8 cellular contexts compared by ENCODE assay signal in genomic region chr19:52734893-52735661, GRCh38. TPM values are rescaled to one million over a fixed set of nuclear protein-coding genes. Genes with fewer than 3 reads are reported as not detected.
A peak's percentile ranks its signal among the peaks of the same experiment; 100 is the strongest.
DNase-seq lines count a peak whose midpoint lies in the region; ATAC-seq lines count a peak whose summit lies in the region.

Gene ZNF611, minus strand, starts transcription at chr19:52735044. Its CDS starts 19,150 bp downstream, at chr19:52715894.

- POLR2A ChIA-PET in CD8-positive, alpha-beta memory T cell (lab: Charles Lee), result interaction anchor here (0.6 kb wide), 1 partner anchor 704 kb away, joined by 6 read pairs; no protein-coding TSS in a partner anchor

- H3K27me3 ChIP-seq in CD8-positive, alpha-beta memory T cell (ENCODE audit: insufficient read depth, low read length, poor library complexity, severe bottlenecking), result no peaks in the 10 kb centered on the region

- H3K36me3 Mint-ChIP-seq in CD8-positive, alpha-beta memory T cell, result peaks cover 0 to 6% (median 3%) of the 10 kb centered on the region in 3 donors

- peak; percentile 97 to 100 (median 99) for DNase-seq in CD8-positive, alpha-beta memory T cell
- DNase-seq in HS-5 (ENCODE audit: low read depth) (peak; percentile 46), NK-92 (lab: John Stamatoyannopoulos, UW; ENCODE audit: unreplicated experiment) (peak; percentile 92), lung microvascular endothelial cell (ENCODE audit: low read depth in 2 of 2) (peak; percentile 98)
- peak; percentile 100 for DNase-seq in activated CD8-positive, alpha-beta memory T cell treated with anti-CD3 and anti-CD28 coated beads for 24 hours
- DNase-seq in effector CD4-positive, alpha-beta T cell, result peak; percentile 99
- DNase-seq in stimulated activated CD4-positive, alpha-beta T cell treated with anti-CD3 and anti-CD28 coated beads, TNF-alpha, amount 100 ng/mL, for 48 hours (ENCODE audit: low read depth in 3 of 3), result peak; percentile 97 to 98 (median 97)

- H3K4me1 Mint-ChIP-seq in CD8-positive, alpha-beta memory T cell, result peaks cover 18 to 28% (median 27%) of the 10 kb centered on the region in 3 donors

- no peaks in the 10 kb centered on the region for H3K36me3 ChIP-seq in CD8-positive, alpha-beta memory T cell (ENCODE audit: insufficient read depth, low read length)

- peak within 1 kb of the TSS; percentile 89 to 98 (median 94) for H3K27ac Mint-ChIP-seq in CD8-positive, alpha-beta memory T cell

- H3K27me3 Mint-ChIP-seq in CD8-positive, alpha-beta memory T cell, result peaks cover 0 to 3% of the 10 kb centered on the region in 2 donors

- H3K9me3 Mint-ChIP-seq in CD8-positive, alpha-beta memory T cell, result no peaks in the 10 kb centered on the region

- CTCF ChIA-PET in CD8-positive, alpha-beta memory T cell (lab: Charles Lee), result no interaction called here

- peak within 1 kb of the TSS; percentile 97 for H3K4me3 ChIP-seq in CD8-positive, alpha-beta memory T cell (ENCODE audit: low read length)

- H3K9me3 ChIP-seq in CD8-positive, alpha-beta memory T cell (ENCODE audit: low read length), result no peaks in the 10 kb centered on the region

- ATAC-seq in GM19463 (IDR thresholded peaks at IDR 0.05; ENCODE audit: unreplicated experiment), result peak; percentile 94

- H3K27ac ChIP-seq in CD8-positive, alpha-beta memory T cell (ENCODE audit: low read depth, low read length), result peak within 1 kb of the TSS; percentile 95

- peaks cover 23% of the 10 kb centered on the region for H3K4me1 ChIP-seq in CD8-positive, alpha-beta memory T cell (ENCODE audit: insufficient read depth, low read length)

- peak within 1 kb of the TSS; percentile 92 to 98 (median 96) for H3K4me3 Mint-ChIP-seq in CD8-positive, alpha-beta memory T cell

RNA-seq across cellular contexts. Expression of gene ZNF611, which starts in this region (rescaled TPM):
- 10 to 100 TPM; 21.9 to 24.2 TPM for total RNA-seq in CD8-positive, alpha-beta memory T cell
- polyA plus RNA-seq in CD8-positive, alpha-beta memory T cell, result 44.5 TPM
- total RNA-seq in lung microvascular endothelial cell, result 8.5 and 8.7 TPM in 2 replicates

Comparison
In these comparisons a context has a peak if more than half of its experiments do, and no peak if none do; other contexts are left out.
1. Peak in every context shown above with its lines: DNase-seq, ATAC-seq, H3K4me3 ChIP-seq and H3K27ac ChIP-seq.
2. DNase-seq: peak in every context shown above with its lines; median percentile 100 in activated CD8-positive, alpha-beta memory T cell treated with anti-CD3 and anti-CD28 coated beads for 24 hours; 99 in CD8-positive, alpha-beta memory T cell; 99 in effector CD4-positive, alpha-beta T cell; 98 in lung microvascular endothelial cell; 97 in stimulated activated CD4-positive, alpha-beta T cell treated with anti-CD3 and anti-CD28 coated beads, TNF-alpha, amount 100 ng/mL, for 48 hours; 92 in NK-92; 46 in HS-5.